ENCODE assay signal across 9 cellular contexts in the genomic region with DNA sequence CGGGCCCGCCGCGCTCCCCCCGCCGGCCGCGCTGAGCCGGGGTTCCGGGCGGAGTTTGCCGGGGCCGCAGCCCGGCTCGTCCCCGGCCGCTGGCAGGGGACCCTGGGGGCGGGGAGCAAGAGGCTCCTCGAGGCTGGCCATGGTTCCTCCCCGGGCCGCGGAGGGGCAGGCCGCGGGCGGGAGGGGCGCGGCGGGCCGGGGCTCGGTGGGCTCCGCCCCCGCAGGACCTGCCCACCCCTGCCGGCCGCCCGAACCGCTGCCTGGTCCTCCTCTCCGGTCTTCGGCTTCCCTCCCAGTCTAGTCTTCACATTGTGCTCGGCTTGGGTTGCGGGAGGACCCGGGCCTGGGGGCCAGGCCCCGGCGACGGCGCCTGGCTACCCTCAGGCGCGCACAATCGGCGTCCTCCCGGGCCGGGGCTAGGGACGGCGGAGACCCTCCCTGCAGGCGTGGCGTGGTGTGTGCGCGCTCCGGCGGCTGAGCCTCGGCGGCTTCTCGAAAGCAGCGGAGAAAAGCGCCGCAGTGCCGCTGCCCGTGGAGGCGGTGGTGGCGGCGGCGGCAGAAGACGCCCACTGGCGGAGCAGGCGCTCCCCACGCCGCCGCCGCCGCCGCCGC. TPM values are rescaled to one million over a fixed set of nuclear protein-coding genes. Genes with fewer than 3 reads are reported as not detected.
DNase-seq lines count a peak whose midpoint lies in the region; ATAC-seq and TF ChIP-seq lines count a peak whose summit lies in the region.
"Had no signal": no experiment of that assay in that cellular context is flagged by ENCODE, and none has a peak within 500 bp of the region (broad histone marks: within the 10 kb centered on the region; RNA-seq: fewer than 3 reads in every experiment).

Gene PDE10A, minus strand, starts transcription at position 571 of the 612 bp plus-strand sequence. Its CDS starts 430 bp downstream, at position 141.

- H3K9me3 ChIP-seq in AG04450 (ENCODE audit: control insufficient read depth, insufficient read depth, low read length) (no peaks in the 10 kb centered on the region; the same call in 1 of the 2 replicates), mesenchymal stem cell (ENCODE audit: control insufficient read depth, low read length) (no peaks in the 10 kb centered on the region), upper lobe of left lung (no peaks in the 10 kb centered on the region)

- CTCF ChIA-PET in AG04450 (lab: Charles Lee), result no interaction called here

- H2BK12ac ChIP-seq in mesenchymal stem cell (ENCODE audit: low read length in 2 of 2), result peak within 1 kb of the TSS in 1 of 2 experiments; percentile 10

- no peaks in the 10 kb centered on the region for H3K36me3 ChIP-seq in KMS-11 (ENCODE audit: insufficient read depth)
- no peaks in the 10 kb centered on the region for H3K36me3 ChIP-seq in mesenchymal stem cell (ENCODE audit: control insufficient read depth in 1 of 2, insufficient read depth in 2 of 2, low read depth in 1 of 2, low read length in 2 of 2)
- H3K36me3 ChIP-seq in upper lobe of left lung, result no peaks in the 10 kb centered on the region

- peaks cover 4% of the 10 kb centered on the region for H3K79me1 ChIP-seq in mesenchymal stem cell (replicated peaks; ENCODE audit: low read length, poor library complexity, severe bottlenecking)

- POLR2A ChIA-PET in AG04450 (lab: Yijun Ruan, JAX), result no interaction called here

- H3K79me2 ChIP-seq in KMS-11 (ENCODE audit: insufficient read depth, low read depth), result no peaks in the 10 kb centered on the region

- no peaks in the 10 kb centered on the region for H4K20me1 ChIP-seq in KMS-11 (ENCODE audit: insufficient read depth)

- peak within 1 kb of the TSS in 1 of 2 experiments; percentile 79 for H3K23ac ChIP-seq in mesenchymal stem cell (ENCODE audit: low read length in 2 of 2)

- peak within 1 kb of the TSS; percentile 67 for H2BK5ac ChIP-seq in mesenchymal stem cell (ENCODE audit: low read depth, low read length, poor library complexity, severe bottlenecking)

- DNase-seq in AG04450 (ENCODE audit: low read depth, low spot score) (no peak), ecto neural progenitor cell (ENCODE audit: low spot score) (peak; percentile 78), mesenchymal stem cell (peak; percentile 54), upper lobe of left lung (peak in 1 of 2 donors; percentile 86), AML-193 (lab: John Stamatoyannopoulos, UW) (no peak)
- no peak for DNase-seq in effector CD4-positive, alpha-beta T cell
- DNase-seq in activated naive CD4-positive, alpha-beta T cell treated with anti-CD3 and anti-CD28 coated beads, Interleukin-2, amount 50 U/mL, for 72 hours (ENCODE audit: low spot score in 2 of 2), result no peak
- DNase-seq: activated T-cell treated with anti-CD3 and anti-CD28 coated beads, Interleukin-2, amount 50 U/mL, for 4 hours had no signal

- peak in 1 of 2 donors; percentile 86 for ATAC-seq in upper lobe of left lung (ENCODE audit: low FRiP score in 2 of 2)
- no peak for ATAC-seq in activated naive CD4-positive, alpha-beta T cell treated with anti-CD3 and anti-CD28 coated beads, Interleukin-2, amount 50 U/mL, for 72 hours

- no peaks in the 10 kb centered on the region for H3K4me1 ChIP-seq in KMS-11 (ENCODE audit: low read depth, poor library complexity, severe bottlenecking)
- H3K4me1 ChIP-seq in mesenchymal stem cell (ENCODE audit: control insufficient read depth, insufficient read depth, low read depth, low read length), result peaks cover 23% of the 10 kb centered on the region
- H3K4me1 ChIP-seq in upper lobe of left lung, result peaks cover 17 to 53% (median 32%) of the 10 kb centered on the region in 4 donors

- H3K4me2 ChIP-seq in KMS-11 (peak within 1 kb of the TSS; percentile 39; the same call in 1 of the 2 replicates), mesenchymal stem cell (ENCODE audit: low read length, poor library complexity, severe bottlenecking) (peak within 1 kb of the TSS; percentile 99)

- H3K27me3 ChIP-seq in AG04450 (ENCODE audit: control insufficient read depth, insufficient read depth, low read length) (peaks cover 43% of the 10 kb centered on the region), KMS-11 (ENCODE audit: insufficient read depth, low read depth) (no peaks in the 10 kb centered on the region), mesenchymal stem cell (ENCODE audit: control insufficient read depth in 1 of 2, insufficient read depth in 1 of 2, low read length in 2 of 2) (peaks cover 0 to 78% of the 10 kb centered on the region in 2 experiments), upper lobe of left lung (peaks cover 0 to 42% (median 16%) of the 10 kb centered on the region in 4 donors)

- H3K9ac ChIP-seq in KMS-11, result peak within 1 kb of the TSS; percentile 12; the same call in 1 of the 2 replicates
- H3K9ac ChIP-seq in mesenchymal stem cell (ENCODE audit: low read length), result no peak within 1 kb of the TSS

- peak within 1 kb of the TSS; percentile 12 for H4K8ac ChIP-seq in mesenchymal stem cell (ENCODE audit: low read length)

- H2BK120ac ChIP-seq in mesenchymal stem cell (ENCODE audit: low read depth, low read length), result peak within 1 kb of the TSS; percentile 76

- peak within 1 kb of the TSS; percentile 73 for H2AFZ ChIP-seq in KMS-11 (ENCODE audit: low read depth)
- H2AFZ ChIP-seq in mesenchymal stem cell (ENCODE audit: low read depth, low read length), result peak within 1 kb of the TSS; percentile 57

- no peak for TF ChIP-seq POLR2A in upper lobe of left lung (IDR thresholded peaks at IDR 0.05)

- no peak within 1 kb of the TSS for H3K14ac ChIP-seq in mesenchymal stem cell (ENCODE audit: low read length in 2 of 2)

- H3K18ac ChIP-seq in mesenchymal stem cell (ENCODE audit: low read depth in 1 of 2, low read length in 2 of 2), result peak within 1 kb of the TSS in 1 of 2 experiments; percentile 65

- no peak for TF ChIP-seq EP300 in upper lobe of left lung (IDR thresholded peaks at IDR 0.05)

- no peaks in the 10 kb centered on the region for H3K9me3 Mint-ChIP-seq in activated naive CD4-positive, alpha-beta T cell treated with anti-CD3 and anti-CD28 coated beads, Interleukin-2, amount 50 U/mL, for 72 hours
- H3K9me3 Mint-ChIP-seq: activated T-cell treated with anti-CD3 and anti-CD28 coated beads, Interleukin-2, amount 50 U/mL, for 4 hours had no signal

- no peak within 1 kb of the TSS for H3K27ac Mint-ChIP-seq in activated naive CD4-positive, alpha-beta T cell treated with anti-CD3 and anti-CD28 coated beads, Interleukin-2, amount 50 U/mL, for 72 hours

- no peak within 1 kb of the TSS for H3K4ac ChIP-seq in mesenchymal stem cell (ENCODE audit: low read depth in 1 of 2, low read length in 2 of 2)

- H3K4me3 ChIP-seq in AG04450 (ENCODE audit: low read depth, low read length) (peak within 1 kb of the TSS; percentile 40), KMS-11 (IDR thresholded peaks at IDR 0.05; ENCODE audit: insufficient read depth, low read depth, low read length) (no peak within 1 kb of the TSS), mesenchymal stem cell (ENCODE audit: insufficient read depth in 1 of 2, low read depth in 1 of 2, low read length in 2 of 2) (peak within 1 kb of the TSS; percentile 67 to 87), upper lobe of left lung (peak within 1 kb of the TSS; percentile 44 to 61 (median 54))

- TF ChIP-seq CTCF in AG04450 (IDR thresholded peaks at IDR 0.05; ENCODE audit: low read depth, low read length), result no peak
- no peak for TF ChIP-seq CTCF in KMS-11 (conservative IDR thresholded peaks at IDR 0.05; ENCODE audit: low read depth, low read length)
- peak in 1 of 6 experiments; percentile 14 for TF ChIP-seq CTCF in upper lobe of left lung (IDR thresholded peaks at IDR 0.05)

- no peak within 1 kb of the TSS for H2AK5ac ChIP-seq in mesenchymal stem cell (ENCODE audit: low read length, severe bottlenecking)

- no peak within 1 kb of the TSS for H2BK15ac ChIP-seq in mesenchymal stem cell (ENCODE audit: low read depth, poor library complexity, severe bottlenecking)

- peaks cover 0 to 6% of the 10 kb centered on the region in 2 donors for H3K36me3 Mint-ChIP-seq in activated naive CD4-positive, alpha-beta T cell treated with anti-CD3 and anti-CD28 coated beads, Interleukin-2, amount 50 U/mL, for 72 hours

- H4K91ac ChIP-seq in mesenchymal stem cell (ENCODE audit: low read length), result no peak within 1 kb of the TSS

- WGBS in mesenchymal stem cell, result under 1% methylated on average over 44 of the region's 81 CpGs
- WGBS in upper lobe of left lung, 2 donors, result 0 to 1% methylated on average over 2 to 32 of the region's 81 CpGs

- no peak within 1 kb of the TSS for H3K27ac ChIP-seq in AG04450 (ENCODE audit: low read depth, low read length)
- no peak within 1 kb of the TSS for H3K27ac ChIP-seq in KMS-11
- peak within 1 kb of the TSS; percentile 20 for H3K27ac ChIP-seq in mesenchymal stem cell (ENCODE audit: low read length, poor library complexity, severe bottlenecking)
- H3K27ac ChIP-seq in upper lobe of left lung, result peak within 1 kb of the TSS in 2 of 4 donors; percentile 18 to 72

RNA-seq across cellular contexts. Expression of gene PDE10A, which starts in this region (rescaled TPM):
- 7.8 and 8.9 TPM in 2 replicates for polyA plus RNA-seq in AG04450 (2011; rRNA removed)
- polyA minus RNA-seq in AG04450 (2011; rRNA and poly(A)+ RNA removed), result 33.4 and 46.9 TPM in 2 replicates
- 1.1 TPM for polyA plus RNA-seq in mesenchymal stem cell (2013, experiment 1 of 2)
- 1.1 TPM for polyA plus RNA-seq in mesenchymal stem cell (2013, experiment 2 of 2)
- total RNA-seq in upper lobe of left lung, result 1 to 10 TPM in 5 of 6 donors, under 1 TPM in 1; 0.89 to 4.9 (median 1.4) TPM
- total RNA-seq in activated naive CD4-positive, alpha-beta T cell treated with anti-CD3 and anti-CD28 coated beads, Interleukin-2, amount 50 U/mL, for 72 hours, result not detected

Comparison
In these comparisons a context has a peak if more than half of its experiments do, and no peak if none do; other contexts are left out.
1. DNase-seq: peak in ecto neural progenitor cell (single experiment) and mesenchymal stem cell (single experiment); none in AG04450 (single experiment), AML-193 (0 of 2), effector CD4-positive, alpha-beta T cell (single experiment) and activated naive CD4-positive, alpha-beta T cell treated with anti-CD3 and anti-CD28 coated beads, Interleukin-2, amount 50 U/mL, for 72 hours (0 of 2).